Comparison of ENCODE assay signal across 1 cellular context in the genomic region with DNA sequence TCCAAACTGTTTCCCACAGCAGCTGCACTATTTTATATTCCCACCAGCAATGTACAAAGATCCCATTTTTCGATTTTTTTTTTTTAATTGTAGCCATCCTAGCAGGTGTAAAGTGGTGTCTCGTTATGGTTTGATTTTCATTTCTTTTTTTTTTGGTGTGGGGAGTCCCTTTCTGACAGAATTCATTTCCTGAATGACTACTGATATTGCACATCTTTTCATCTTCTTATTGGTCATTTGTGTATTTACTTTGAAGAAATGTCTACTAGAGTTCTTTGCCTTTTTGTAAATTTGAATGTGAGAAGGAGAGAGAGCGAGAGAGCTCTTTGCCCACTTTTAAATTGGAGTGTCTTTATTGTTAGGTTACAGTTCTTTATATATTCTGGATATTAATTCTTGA.
TF ChIP-seq lines count a peak whose summit lies in the region.

No MANE protein-coding gene starts in this region.

TF ChIP-seq in SK-N-SH, 30 proteins besides CTCF, POLR2A, EP300 and RAD21 (continued from another document):
- TF ChIP-seq, protein P1, sequence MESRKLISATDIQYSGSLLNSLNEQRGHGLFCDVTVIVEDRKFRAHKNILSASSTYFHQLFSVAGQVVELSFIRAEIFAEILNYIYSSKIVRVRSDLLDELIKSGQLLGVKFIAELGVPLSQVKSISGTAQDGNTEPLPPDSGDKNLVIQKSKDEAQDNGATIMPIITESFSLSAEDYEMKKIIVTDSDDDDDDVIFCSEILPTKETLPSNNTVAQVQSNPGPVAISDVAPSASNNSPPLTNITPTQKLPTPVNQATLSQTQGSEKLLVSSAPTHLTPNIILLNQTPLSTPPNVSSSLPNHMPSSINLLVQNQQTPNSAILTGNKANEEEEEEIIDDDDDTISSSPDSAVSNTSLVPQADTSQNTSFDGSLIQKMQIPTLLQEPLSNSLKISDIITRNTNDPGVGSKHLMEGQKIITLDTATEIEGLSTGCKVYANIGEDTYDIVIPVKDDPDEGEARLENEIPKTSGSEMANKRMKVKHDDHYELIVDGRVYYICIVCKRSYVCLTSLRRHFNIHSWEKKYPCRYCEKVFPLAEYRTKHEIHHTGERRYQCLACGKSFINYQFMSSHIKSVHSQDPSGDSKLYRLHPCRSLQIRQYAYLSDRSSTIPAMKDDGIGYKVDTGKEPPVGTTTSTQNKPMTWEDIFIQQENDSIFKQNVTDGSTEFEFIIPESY (IDR thresholded peaks at IDR 0.05; ENCODE audit: borderline replicate concordance, low read depth), result no peak
- no peak for TF ChIP-seq TEAD4 (IDR thresholded peaks at IDR 0.05; ENCODE audit: borderline replicate concordance, insufficient read depth)
- no peak for TF ChIP-seq CHD2 (IDR thresholded peaks at IDR 0.05; ENCODE audit: low read length, partially characterized antibody)
- no peak for TF ChIP-seq GATA2 (CRISPR knock-in tag; IDR thresholded peaks at IDR 0.05)
- TF ChIP-seq, protein P2, sequence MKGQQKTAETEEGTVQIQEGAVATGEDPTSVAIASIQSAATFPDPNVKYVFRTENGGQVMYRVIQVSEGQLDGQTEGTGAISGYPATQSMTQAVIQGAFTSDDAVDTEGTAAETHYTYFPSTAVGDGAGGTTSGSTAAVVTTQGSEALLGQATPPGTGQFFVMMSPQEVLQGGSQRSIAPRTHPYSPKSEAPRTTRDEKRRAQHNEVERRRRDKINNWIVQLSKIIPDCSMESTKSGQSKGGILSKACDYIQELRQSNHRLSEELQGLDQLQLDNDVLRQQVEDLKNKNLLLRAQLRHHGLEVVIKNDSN (IDR thresholded peaks at IDR 0.05; ENCODE audit: borderline replicate concordance, low read depth), result no peak
- no peak for TF ChIP-seq RXRA (IDR thresholded peaks at IDR 0.05; ENCODE audit: borderline replicate concordance, low read depth)
- TF ChIP-seq JUND (IDR thresholded peaks at IDR 0.05), result no peak
- no peak for TF ChIP-seq MXI1 (IDR thresholded peaks at IDR 0.05; ENCODE audit: low read depth, low read length)
- no peak for TF ChIP-seq NRF1 (IDR thresholded peaks at IDR 0.05; ENCODE audit: low read depth, low read length)
- TF ChIP-seq, protein P3, sequence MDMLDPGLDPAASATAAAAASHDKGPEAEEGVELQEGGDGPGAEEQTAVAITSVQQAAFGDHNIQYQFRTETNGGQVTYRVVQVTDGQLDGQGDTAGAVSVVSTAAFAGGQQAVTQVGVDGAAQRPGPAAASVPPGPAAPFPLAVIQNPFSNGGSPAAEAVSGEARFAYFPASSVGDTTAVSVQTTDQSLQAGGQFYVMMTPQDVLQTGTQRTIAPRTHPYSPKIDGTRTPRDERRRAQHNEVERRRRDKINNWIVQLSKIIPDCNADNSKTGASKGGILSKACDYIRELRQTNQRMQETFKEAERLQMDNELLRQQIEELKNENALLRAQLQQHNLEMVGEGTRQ (IDR thresholded peaks at IDR 0.05; ENCODE audit: borderline replicate concordance, low read depth, low read length), result no peak
- TF ChIP-seq, protein P4, sequence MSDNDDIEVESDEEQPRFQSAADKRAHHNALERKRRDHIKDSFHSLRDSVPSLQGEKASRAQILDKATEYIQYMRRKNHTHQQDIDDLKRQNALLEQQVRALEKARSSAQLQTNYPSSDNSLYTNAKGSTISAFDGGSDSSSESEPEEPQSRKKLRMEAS (IDR thresholded peaks at IDR 0.05; ENCODE audit: low read depth), result no peak
